13 cellular contexts compared by ENCODE assay signal in genomic region chr13:90683711-90684131, GRCh38.
"Had no signal": no experiment of that assay in that cellular context is flagged by ENCODE, and none has a peak within 500 bp of the region (broad histone marks: within the 10 kb centered on the region; RNA-seq: fewer than 3 reads in every experiment).

No MANE protein-coding gene starts in this region.

- H3K4me3 Mint-ChIP-seq: activated naive CD4-positive, alpha-beta T cell treated with anti-CD3 and anti-CD28 coated beads for 36 hours; activated T-helper 17 cell treated with anti-CD3 and anti-CD28 coated beads, Interleukin-2, amount 50 U/mL, for 72 hours; central memory CD8-positive, alpha-beta T cell; effector memory CD8-positive, alpha-beta T cell; nephron; T-helper 1 cell treated with Interleukin-12 subunit alpha and Interleukin-12 subunit beta and Interleukin-4 antibody, amounts not matched to agents 30 μg/mL and 1 μg/mL, for 36 hours had no signal

- H3K9me3 ChIP-seq: pancreas, uterus had no signal

- H3K4me1 Mint-ChIP-seq: activated T-helper 17 cell treated with anti-CD3 and anti-CD28 coated beads, Interleukin-2, amount 50 U/mL, for 72 hours; central memory CD8-positive, alpha-beta T cell; nephron had no signal

- ATAC-seq: activated T-helper 17 cell treated with anti-CD3 and anti-CD28 coated beads, Interleukin-2, amount 50 U/mL, for 72 hours; effector memory CD8-positive, alpha-beta T cell; pancreas had no signal

- H3K27ac ChIP-seq: pancreas, uterus had no signal

- H3K4me1 ChIP-seq: pancreas, uterus had no signal

- H3K9me3 Mint-ChIP-seq: nephron; T-helper 1 cell treated with Interleukin-12 subunit alpha and Interleukin-12 subunit beta and Interleukin-4 antibody, amounts not matched to agents 30 μg/mL and 1 μg/mL, for 36 hours had no signal

- H3K36me3 ChIP-seq: pancreas, uterus had no signal

- H3K27me3 Mint-ChIP-seq: activated T-helper 17 cell treated with anti-CD3 and anti-CD28 coated beads, Interleukin-2, amount 50 U/mL, for 72 hours; central memory CD8-positive, alpha-beta T cell; effector memory CD8-positive, alpha-beta T cell had no signal

- H3K27ac Mint-ChIP-seq: activated naive CD4-positive, alpha-beta T cell treated with anti-CD3 and anti-CD28 coated beads for 36 hours; activated T-helper 17 cell treated with anti-CD3 and anti-CD28 coated beads, Interleukin-2, amount 50 U/mL, for 72 hours; effector memory CD8-positive, alpha-beta T cell; nephron; T-helper 1 cell treated with Interleukin-12 subunit alpha and Interleukin-12 subunit beta and Interleukin-4 antibody, amounts not matched to agents 30 μg/mL and 1 μg/mL, for 36 hours had no signal

- H3K4me3 ChIP-seq: pancreas, uterus had no signal

- DNase-seq: activated CD4-positive, alpha-beta T cell treated with anti-CD3 and anti-CD28 coated beads, Interleukin-2, amount 50 U/mL, for 1 hour; activated CD4-positive, CD25-positive, alpha-beta regulatory T cell; activated naive CD4-positive, alpha-beta T cell treated with anti-CD3 and anti-CD28 coated beads for 36 hours; activated T-cell treated with anti-CD3 and anti-CD28 coated beads for 4 hours; effector memory CD8-positive, alpha-beta T cell; hippocampal formation; pancreas; stimulated activated CD4-positive, alpha-beta T cell treated with anti-CD3 and anti-CD28 coated beads, Interleukin-4, amount 100 ng/mL, for 4 hours; uterus had no signal

- FAIRE-seq: pancreas had no signal

- H3K27me3 ChIP-seq: pancreas, uterus had no signal
